Comparison of ENCODE assay signal across 1 cellular context in the genomic region with DNA sequence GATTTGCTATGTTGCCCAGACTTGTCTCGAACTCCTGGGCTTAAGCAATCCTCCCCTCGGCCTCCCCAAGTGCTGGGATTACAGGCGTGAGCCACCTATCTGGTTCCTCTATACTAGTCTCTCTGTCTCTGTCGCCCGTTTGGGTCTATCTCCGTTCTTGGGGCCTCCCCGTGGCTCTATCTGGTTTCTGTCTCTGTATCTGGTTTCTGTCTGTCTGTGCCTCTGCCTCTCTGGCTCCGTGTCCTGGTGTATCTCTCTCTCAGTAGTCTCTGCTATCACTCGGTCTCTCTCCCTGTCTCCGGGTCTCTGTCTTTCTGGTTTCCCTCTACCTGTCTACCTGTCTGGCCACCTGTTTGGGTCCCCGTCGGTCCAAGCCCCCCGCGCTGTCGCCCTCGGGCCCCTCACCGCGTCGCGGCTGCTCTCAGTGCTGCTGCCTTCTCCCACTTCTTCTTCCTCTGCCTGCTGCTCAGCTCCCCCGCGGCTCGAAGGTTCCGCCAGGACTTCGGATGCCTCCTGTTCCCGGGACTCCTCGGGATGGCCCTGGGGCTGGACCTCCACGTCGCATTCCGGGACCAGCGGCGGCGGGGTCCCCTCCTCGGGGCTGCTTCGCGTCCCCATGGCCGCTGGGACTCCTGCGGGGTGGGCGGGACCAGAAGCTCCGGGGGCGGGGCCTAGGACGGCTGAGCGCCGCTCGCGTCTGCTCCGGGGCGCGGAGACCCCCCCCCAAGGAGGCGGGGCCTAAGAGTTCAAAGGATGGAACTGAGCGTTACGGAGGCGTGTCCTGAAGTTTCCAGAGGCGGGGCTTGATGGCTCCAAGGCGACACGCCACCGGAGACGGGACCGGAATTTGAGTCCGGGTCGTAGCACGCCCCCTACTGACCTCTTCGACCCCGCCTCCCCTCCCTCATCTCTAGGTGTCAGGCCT.
A peak's percentile ranks its signal among the peaks of the same experiment; 100 is the strongest.
TF ChIP-seq lines count a peak whose summit lies in the region.

No MANE protein-coding gene starts in this region.

TF ChIP-seq in HepG2, 621 proteins besides CTCF, POLR2A, EP300 and RAD21 (continued from another document and continues in another):
- TF ChIP-seq, protein P1, sequence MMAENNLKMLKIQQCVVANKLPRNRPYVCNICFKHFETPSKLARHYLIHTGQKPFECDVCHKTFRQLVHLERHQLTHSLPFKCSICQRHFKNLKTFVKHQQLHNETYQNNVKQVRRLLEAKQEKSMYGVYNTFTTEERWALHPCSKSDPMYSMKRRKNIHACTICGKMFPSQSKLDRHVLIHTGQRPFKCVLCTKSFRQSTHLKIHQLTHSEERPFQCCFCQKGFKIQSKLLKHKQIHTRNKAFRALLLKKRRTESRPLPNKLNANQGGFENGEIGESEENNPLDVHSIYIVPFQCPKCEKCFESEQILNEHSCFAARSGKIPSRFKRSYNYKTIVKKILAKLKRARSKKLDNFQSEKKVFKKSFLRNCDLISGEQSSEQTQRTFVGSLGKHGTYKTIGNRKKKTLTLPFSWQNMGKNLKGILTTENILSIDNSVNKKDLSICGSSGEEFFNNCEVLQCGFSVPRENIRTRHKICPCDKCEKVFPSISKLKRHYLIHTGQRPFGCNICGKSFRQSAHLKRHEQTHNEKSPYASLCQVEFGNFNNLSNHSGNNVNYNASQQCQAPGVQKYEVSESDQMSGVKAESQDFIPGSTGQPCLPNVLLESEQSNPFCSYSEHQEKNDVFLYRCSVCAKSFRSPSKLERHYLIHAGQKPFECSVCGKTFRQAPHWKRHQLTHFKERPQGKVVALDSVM (CRISPR knock-in tag; IDR thresholded peaks at IDR 0.05), result 0 out of 2 replicates have a peak, but pooled peaks have one; percentile 25
- TF ChIP-seq SIN3B (IDR thresholded peaks at IDR 0.05; ENCODE audit: low read length) (no peak), ZFP36L2 (CRISPR knock-in tag; IDR thresholded peaks at IDR 0.05) (no peak), GLI4 (CRISPR knock-in tag; IDR thresholded peaks at IDR 0.05; ENCODE audit: borderline replicate concordance) (no peak), FOXM1 (CRISPR knock-in tag; IDR thresholded peaks at IDR 0.05) (no peak), SOX13 (IDR thresholded peaks at IDR 0.05) (no peak), SOX13 (CRISPR knock-in tag; conservative IDR thresholded peaks at IDR 0.05 in 1 of 2, IDR thresholded peaks at IDR 0.05 in 1 of 2) (0 out of 4 replicates have a peak, but pooled peaks of 1 of the 2 experiments have one; percentile 9), NR2C2 (CRISPR knock-in tag; IDR thresholded peaks at IDR 0.05; ENCODE audit: borderline replicate concordance) (peak; percentile 85), ZFP36 (IDR thresholded peaks at IDR 0.05; ENCODE audit: borderline replicate concordance, low read depth, low read length, partially characterized antibody) (no peak), MEIS1 (CRISPR knock-in tag; IDR thresholded peaks at IDR 0.05; ENCODE audit: borderline replicate concordance) (peak; percentile 63; the same call in 1 of the 2 replicates), KDM5A (IDR thresholded peaks at IDR 0.05; ENCODE audit: borderline replicate concordance, low read length) (no peak), EZH2 (conservative IDR thresholded peaks at IDR 0.05; ENCODE audit: low read depth, low read length) (no peak), TEAD3 (CRISPR knock-in tag; optimal IDR thresholded peaks at IDR 0.05; ENCODE audit: borderline replicate concordance) (peak; percentile 29), ZNF530 (CRISPR knock-in tag; IDR thresholded peaks at IDR 0.05; ENCODE audit: low read depth) (no peak), ZC3H13 (CRISPR knock-in tag; IDR thresholded peaks at IDR 0.05) (no peak), ZMYM4 (CRISPR knock-in tag; IDR thresholded peaks at IDR 0.05) (0 out of 2 replicates have a peak, but pooled peaks have one; percentile 3), SP1 (IDR thresholded peaks at IDR 0.05) (no peak), SP1 (CRISPR knock-in tag; IDR thresholded peaks at IDR 0.05) (peak; percentile 65), GATA4 (IDR thresholded peaks at IDR 0.05; ENCODE audit: borderline replicate concordance, low read depth) (no peak), ASH2L (IDR thresholded peaks at IDR 0.05; ENCODE audit: insufficient read length, low read depth, low read length) (no peak), ZNF75D (CRISPR knock-in tag; IDR thresholded peaks at IDR 0.05; ENCODE audit: borderline replicate concordance) (no peak), NFATC3 (CRISPR knock-in tag; IDR thresholded peaks at IDR 0.05) (no peak), ZNF34 (CRISPR knock-in tag; IDR thresholded peaks at IDR 0.05; ENCODE audit: borderline replicate concordance) (no peak), SUZ12 (IDR thresholded peaks at IDR 0.05; ENCODE audit: low read depth, low read length) (no peak), CEBPB (IDR thresholded peaks at IDR 0.05; ENCODE audit: borderline replicate concordance, low read depth, low read length) (no peak), TCF7L2 (IDR thresholded peaks at IDR 0.05; ENCODE audit: low read depth, low read length) (no peak), ZNF644 (CRISPR knock-in tag; IDR thresholded peaks at IDR 0.05; ENCODE audit: low read depth) (no peak), SCMH1 (CRISPR knock-in tag; IDR thresholded peaks at IDR 0.05; ENCODE audit: borderline replicate concordance) (no peak), KMT2B (CRISPR knock-in tag; IDR thresholded peaks at IDR 0.05) (no peak), ZNF367 (CRISPR knock-in tag; IDR thresholded peaks at IDR 0.05; ENCODE audit: borderline replicate concordance) (no peak), BORCS8-MEF2B (CRISPR knock-in tag; IDR thresholded peaks at IDR 0.05) (no peak), ZNF446 (CRISPR knock-in tag; IDR thresholded peaks at IDR 0.05) (no peak), NPAS2 (CRISPR knock-in tag; IDR thresholded peaks at IDR 0.05; ENCODE audit: borderline replicate concordance) (no peak), CREB1 (IDR thresholded peaks at IDR 0.05) (peak; percentile 35; the same call in 1 of the 2 replicates), CREB1 (CRISPR knock-in tag; IDR thresholded peaks at IDR 0.05) (peak; percentile 30; the same call in 1 of the 2 replicates)
- TF ChIP-seq, protein P2, sequence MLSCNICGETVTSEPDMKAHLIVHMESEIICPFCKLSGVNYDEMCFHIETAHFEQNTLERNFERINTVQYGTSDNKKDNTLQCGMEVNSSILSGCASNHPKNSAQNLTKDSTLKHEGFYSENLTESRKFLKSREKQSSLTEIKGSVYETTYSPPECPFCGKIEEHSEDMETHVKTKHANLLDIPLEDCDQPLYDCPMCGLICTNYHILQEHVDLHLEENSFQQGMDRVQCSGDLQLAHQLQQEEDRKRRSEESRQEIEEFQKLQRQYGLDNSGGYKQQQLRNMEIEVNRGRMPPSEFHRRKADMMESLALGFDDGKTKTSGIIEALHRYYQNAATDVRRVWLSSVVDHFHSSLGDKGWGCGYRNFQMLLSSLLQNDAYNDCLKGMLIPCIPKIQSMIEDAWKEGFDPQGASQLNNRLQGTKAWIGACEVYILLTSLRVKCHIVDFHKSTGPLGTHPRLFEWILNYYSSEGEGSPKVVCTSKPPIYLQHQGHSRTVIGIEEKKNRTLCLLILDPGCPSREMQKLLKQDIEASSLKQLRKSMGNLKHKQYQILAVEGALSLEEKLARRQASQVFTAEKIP (CRISPR knock-in tag; IDR thresholded peaks at IDR 0.05; ENCODE audit: borderline replicate concordance), result no peak
- TF ChIP-seq, protein P3, sequence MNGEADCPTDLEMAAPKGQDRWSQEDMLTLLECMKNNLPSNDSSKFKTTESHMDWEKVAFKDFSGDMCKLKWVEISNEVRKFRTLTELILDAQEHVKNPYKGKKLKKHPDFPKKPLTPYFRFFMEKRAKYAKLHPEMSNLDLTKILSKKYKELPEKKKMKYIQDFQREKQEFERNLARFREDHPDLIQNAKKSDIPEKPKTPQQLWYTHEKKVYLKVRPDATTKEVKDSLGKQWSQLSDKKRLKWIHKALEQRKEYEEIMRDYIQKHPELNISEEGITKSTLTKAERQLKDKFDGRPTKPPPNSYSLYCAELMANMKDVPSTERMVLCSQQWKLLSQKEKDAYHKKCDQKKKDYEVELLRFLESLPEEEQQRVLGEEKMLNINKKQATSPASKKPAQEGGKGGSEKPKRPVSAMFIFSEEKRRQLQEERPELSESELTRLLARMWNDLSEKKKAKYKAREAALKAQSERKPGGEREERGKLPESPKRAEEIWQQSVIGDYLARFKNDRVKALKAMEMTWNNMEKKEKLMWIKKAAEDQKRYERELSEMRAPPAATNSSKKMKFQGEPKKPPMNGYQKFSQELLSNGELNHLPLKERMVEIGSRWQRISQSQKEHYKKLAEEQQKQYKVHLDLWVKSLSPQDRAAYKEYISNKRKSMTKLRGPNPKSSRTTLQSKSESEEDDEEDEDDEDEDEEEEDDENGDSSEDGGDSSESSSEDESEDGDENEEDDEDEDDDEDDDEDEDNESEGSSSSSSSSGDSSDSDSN (CRISPR knock-in tag; IDR thresholded peaks at IDR 0.05), result peak; percentile 5
- TF ChIP-seq, protein P4, sequence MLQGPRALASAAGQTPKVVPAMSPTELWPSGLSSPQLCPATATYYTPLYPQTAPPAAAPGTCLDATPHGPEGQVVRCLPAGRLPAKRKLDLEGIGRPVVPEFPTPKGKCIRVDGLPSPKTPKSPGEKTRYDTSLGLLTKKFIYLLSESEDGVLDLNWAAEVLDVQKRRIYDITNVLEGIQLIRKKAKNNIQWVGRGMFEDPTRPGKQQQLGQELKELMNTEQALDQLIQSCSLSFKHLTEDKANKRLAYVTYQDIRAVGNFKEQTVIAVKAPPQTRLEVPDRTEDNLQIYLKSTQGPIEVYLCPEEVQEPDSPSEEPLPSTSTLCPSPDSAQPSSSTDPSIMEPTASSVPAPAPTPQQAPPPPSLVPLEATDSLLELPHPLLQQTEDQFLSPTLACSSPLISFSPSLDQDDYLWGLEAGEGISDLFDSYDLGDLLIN (CRISPR knock-in tag; IDR thresholded peaks at IDR 0.05; ENCODE audit: borderline replicate concordance), result 0 out of 2 replicates have a peak, but pooled peaks have one; percentile 11
- TF ChIP-seq, protein P5, sequence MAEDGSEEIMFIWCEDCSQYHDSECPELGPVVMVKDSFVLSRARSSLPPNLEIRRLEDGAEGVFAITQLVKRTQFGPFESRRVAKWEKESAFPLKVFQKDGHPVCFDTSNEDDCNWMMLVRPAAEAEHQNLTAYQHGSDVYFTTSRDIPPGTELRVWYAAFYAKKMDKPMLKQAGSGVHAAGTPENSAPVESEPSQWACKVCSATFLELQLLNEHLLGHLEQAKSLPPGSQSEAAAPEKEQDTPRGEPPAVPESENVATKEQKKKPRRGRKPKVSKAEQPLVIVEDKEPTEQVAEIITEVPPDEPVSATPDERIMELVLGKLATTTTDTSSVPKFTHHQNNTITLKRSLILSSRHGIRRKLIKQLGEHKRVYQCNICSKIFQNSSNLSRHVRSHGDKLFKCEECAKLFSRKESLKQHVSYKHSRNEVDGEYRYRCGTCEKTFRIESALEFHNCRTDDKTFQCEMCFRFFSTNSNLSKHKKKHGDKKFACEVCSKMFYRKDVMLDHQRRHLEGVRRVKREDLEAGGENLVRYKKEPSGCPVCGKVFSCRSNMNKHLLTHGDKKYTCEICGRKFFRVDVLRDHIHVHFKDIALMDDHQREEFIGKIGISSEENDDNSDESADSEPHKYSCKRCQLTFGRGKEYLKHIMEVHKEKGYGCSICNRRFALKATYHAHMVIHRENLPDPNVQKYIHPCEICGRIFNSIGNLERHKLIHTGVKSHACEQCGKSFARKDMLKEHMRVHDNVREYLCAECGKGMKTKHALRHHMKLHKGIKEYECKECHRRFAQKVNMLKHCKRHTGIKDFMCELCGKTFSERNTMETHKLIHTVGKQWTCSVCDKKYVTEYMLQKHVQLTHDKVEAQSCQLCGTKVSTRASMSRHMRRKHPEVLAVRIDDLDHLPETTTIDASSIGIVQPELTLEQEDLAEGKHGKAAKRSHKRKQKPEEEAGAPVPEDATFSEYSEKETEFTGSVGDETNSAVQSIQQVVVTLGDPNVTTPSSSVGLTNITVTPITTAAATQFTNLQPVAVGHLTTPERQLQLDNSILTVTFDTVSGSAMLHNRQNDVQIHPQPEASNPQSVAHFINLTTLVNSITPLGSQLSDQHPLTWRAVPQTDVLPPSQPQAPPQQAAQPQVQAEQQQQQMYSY (CRISPR knock-in tag; IDR thresholded peaks at IDR 0.05), result no peak
- TF ChIP-seq, protein P6, sequence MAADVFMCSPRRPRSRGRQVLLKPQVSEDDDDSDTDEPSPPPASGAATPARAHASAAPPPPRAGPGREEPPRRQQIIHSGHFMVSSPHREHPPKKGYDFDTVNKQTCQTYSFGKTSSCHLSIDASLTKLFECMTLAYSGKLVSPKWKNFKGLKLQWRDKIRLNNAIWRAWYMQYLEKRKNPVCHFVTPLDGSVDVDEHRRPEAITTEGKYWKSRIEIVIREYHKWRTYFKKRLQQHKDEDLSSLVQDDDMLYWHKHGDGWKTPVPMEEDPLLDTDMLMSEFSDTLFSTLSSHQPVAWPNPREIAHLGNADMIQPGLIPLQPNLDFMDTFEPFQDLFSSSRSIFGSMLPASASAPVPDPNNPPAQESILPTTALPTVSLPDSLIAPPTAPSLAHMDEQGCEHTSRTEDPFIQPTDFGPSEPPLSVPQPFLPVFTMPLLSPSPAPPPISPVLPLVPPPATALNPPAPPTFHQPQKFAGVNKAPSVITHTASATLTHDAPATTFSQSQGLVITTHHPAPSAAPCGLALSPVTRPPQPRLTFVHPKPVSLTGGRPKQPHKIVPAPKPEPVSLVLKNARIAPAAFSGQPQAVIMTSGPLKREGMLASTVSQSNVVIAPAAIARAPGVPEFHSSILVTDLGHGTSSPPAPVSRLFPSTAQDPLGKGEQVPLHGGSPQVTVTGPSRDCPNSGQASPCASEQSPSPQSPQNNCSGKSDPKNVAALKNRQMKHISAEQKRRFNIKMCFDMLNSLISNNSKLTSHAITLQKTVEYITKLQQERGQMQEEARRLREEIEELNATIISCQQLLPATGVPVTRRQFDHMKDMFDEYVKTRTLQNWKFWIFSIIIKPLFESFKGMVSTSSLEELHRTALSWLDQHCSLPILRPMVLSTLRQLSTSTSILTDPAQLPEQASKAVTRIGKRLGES (CRISPR knock-in tag; IDR thresholded peaks at IDR 0.05; ENCODE audit: borderline replicate concordance), result 0 out of 2 replicates have a peak, but pooled peaks have one; percentile 10
- TF ChIP-seq, protein P7, sequence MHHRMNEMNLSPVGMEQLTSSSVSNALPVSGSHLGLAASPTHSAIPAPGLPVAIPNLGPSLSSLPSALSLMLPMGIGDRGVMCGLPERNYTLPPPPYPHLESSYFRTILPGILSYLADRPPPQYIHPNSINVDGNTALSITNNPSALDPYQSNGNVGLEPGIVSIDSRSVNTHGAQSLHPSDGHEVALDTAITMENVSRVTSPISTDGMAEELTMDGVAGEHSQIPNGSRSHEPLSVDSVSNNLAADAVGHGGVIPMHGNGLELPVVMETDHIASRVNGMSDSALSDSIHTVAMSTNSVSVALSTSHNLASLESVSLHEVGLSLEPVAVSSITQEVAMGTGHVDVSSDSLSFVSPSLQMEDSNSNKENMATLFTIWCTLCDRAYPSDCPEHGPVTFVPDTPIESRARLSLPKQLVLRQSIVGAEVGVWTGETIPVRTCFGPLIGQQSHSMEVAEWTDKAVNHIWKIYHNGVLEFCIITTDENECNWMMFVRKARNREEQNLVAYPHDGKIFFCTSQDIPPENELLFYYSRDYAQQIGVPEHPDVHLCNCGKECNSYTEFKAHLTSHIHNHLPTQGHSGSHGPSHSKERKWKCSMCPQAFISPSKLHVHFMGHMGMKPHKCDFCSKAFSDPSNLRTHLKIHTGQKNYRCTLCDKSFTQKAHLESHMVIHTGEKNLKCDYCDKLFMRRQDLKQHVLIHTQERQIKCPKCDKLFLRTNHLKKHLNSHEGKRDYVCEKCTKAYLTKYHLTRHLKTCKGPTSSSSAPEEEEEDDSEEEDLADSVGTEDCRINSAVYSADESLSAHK (CRISPR knock-in tag; IDR thresholded peaks at IDR 0.05; ENCODE audit: borderline replicate concordance), result no peak
- TF ChIP-seq, protein P8, sequence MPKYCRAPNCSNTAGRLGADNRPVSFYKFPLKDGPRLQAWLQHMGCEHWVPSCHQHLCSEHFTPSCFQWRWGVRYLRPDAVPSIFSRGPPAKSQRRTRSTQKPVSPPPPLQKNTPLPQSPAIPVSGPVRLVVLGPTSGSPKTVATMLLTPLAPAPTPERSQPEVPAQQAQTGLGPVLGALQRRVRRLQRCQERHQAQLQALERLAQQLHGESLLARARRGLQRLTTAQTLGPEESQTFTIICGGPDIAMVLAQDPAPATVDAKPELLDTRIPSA (CRISPR knock-in tag; IDR thresholded peaks at IDR 0.05; ENCODE audit: borderline replicate concordance), result 0 out of 2 replicates have a peak, but pooled peaks have one; percentile 67
